In genomic region chr2:189802396-189802912, GRCh38 we compare ENCODE assay signal across 1 cellular context.
TF ChIP-seq lines count a peak whose summit lies in the region.

No MANE protein-coding gene starts in this region.

TF ChIP-seq in GM23338, 12 proteins besides CTCF, POLR2A, EP300 and RAD21 (continued from another document):
- TF ChIP-seq ZNF462 (CRISPR knock-in tag; IDR thresholded peaks at IDR 0.05), result no peak
- TF ChIP-seq CREB1 (CRISPR knock-in tag; IDR thresholded peaks at IDR 0.05; ENCODE audit: low read depth), result no peak
- TF ChIP-seq EZH2phosphoT487 (IDR thresholded peaks at IDR 0.05; ENCODE audit: unreplicated experiment), result no peak
- TF ChIP-seq ZNF331 (CRISPR knock-in tag; IDR thresholded peaks at IDR 0.05; ENCODE audit: low read depth), result no peak
- TF ChIP-seq NANOG (IDR thresholded peaks at IDR 0.05; ENCODE audit: borderline replicate concordance), result no peak
- TF ChIP-seq REST (IDR thresholded peaks at IDR 0.05; ENCODE audit: unreplicated experiment), result no peak
- no peak for TF ChIP-seq ZNF114 (CRISPR knock-in tag; IDR thresholded peaks at IDR 0.05)
